8 cellular contexts compared by ENCODE assay signal in genomic region chrX:9340619-9341304, GRCh38.
DNase-seq lines count a peak whose midpoint lies in the region; ATAC-seq, FAIRE-seq and TF ChIP-seq lines count a peak whose summit lies in the region.

No MANE protein-coding gene starts in this region.

- peak; percentile 10 for FAIRE-seq in colon (lab: Jason Lieb, UNC)

- ATAC-seq in HG02970 (IDR thresholded peaks at IDR 0.05; ENCODE audit: low FRiP score, unreplicated experiment) (peak; percentile 30), SK-N-SH treated with all-trans-retinoic acid at 6 μM for 48 hours (peak; percentile 55)

- H3K9ac ChIP-seq in mucosa of rectum (ENCODE audit: low read depth in 1 of 2, low read length in 2 of 2): peak overlapping the region in 1 of 2 donors; percentile 56

- no peaks in the 10 kb centered on the region for H3K27me3 ChIP-seq in mucosa of rectum (ENCODE audit: control insufficient read depth in 2 of 2, insufficient read depth in 2 of 2, low read length in 2 of 2)

- peak; percentile 41 for DNase-seq in activated T-cell treated with anti-CD3 and anti-CD28 coated beads, Interleukin-2, amount 50 U/mL, for 1 hour
- no peak for DNase-seq in activated T-cell treated with anti-CD3 and anti-CD28 coated beads for 4 hours
- DNase-seq in DMS79 treated with DMSO at 0.1 percent for 48 hours (lab: John Stamatoyannopoulos, UW): no peak
- no peak for DNase-seq in AG08396 (ENCODE audit: low spot score)

- peaks cover 7 to 13% of the 10 kb centered on the region in 2 donors for H3K4me1 ChIP-seq in mucosa of rectum (ENCODE audit: control insufficient read depth in 2 of 2, insufficient read depth in 2 of 2, low read length in 2 of 2)

- peak overlapping the region; percentile 71 to 82 for H3K27ac ChIP-seq in mucosa of rectum (ENCODE audit: low read depth in 2 of 2, low read length in 2 of 2)

- peak overlapping the region in 1 of 2 donors; percentile 59 for H3K4me3 ChIP-seq in mucosa of rectum (ENCODE audit: low read length in 2 of 2)

- no peaks in the 10 kb centered on the region for H3K9me3 ChIP-seq in mucosa of rectum (ENCODE audit: control insufficient read depth in 2 of 2, low read length in 2 of 2)

- H3K36me3 ChIP-seq in mucosa of rectum (ENCODE audit: control insufficient read depth in 2 of 2, insufficient read depth in 2 of 2, low read length in 2 of 2): no peaks in the 10 kb centered on the region

TF ChIP-seq in SK-N-SH treated with all-trans-retinoic acid at 6 μM for 48 hours, 23 proteins besides CTCF, POLR2A, EP300 and RAD21:
- no peak for TF ChIP-seq ARNTL (CRISPR knock-in tag; IDR thresholded peaks at IDR 0.05; ENCODE audit: borderline replicate concordance, low read depth)
